ENCODE assay signal across 1 cellular context in genomic region chr14:99234366-99234765, GRCh38.
TF ChIP-seq lines count a peak whose summit lies in the region.

No MANE protein-coding gene starts in this region.

TF ChIP-seq in H1, 55 proteins besides CTCF, POLR2A, EP300 and RAD21:
- TF ChIP-seq BCL11A (IDR thresholded peaks at IDR 0.05; ENCODE audit: low read depth in 2 of 2, low read length in 2 of 2) = no peak
- TF ChIP-seq BACH1 (IDR thresholded peaks at IDR 0.05; ENCODE audit: low read length) = no peak
- no peak for TF ChIP-seq TAF7 (optimal IDR thresholded peaks at IDR 0.05; ENCODE audit: borderline replicate concordance, low read depth, low read length)
- TF ChIP-seq TCF12 (IDR thresholded peaks at IDR 0.05; ENCODE audit: low read depth, low read length) = no peak
- TF ChIP-seq NANOG (IDR thresholded peaks at IDR 0.05; ENCODE audit: insufficient read depth, low read depth, low read length, poor library complexity, severe bottlenecking) = no peak
- TF ChIP-seq RXRA (IDR thresholded peaks at IDR 0.05; ENCODE audit: insufficient read depth, low read depth, low read length) = no peak
- TF ChIP-seq SP1 (IDR thresholded peaks at IDR 0.05; ENCODE audit: low read depth, low read length) = no peak
- TF ChIP-seq MAX (IDR thresholded peaks at IDR 0.05) = no peak
- no peak for TF ChIP-seq CREB1 (IDR thresholded peaks at IDR 0.05)
- no peak for TF ChIP-seq CTBP2 (IDR thresholded peaks at IDR 0.05; ENCODE audit: borderline replicate concordance, insufficient read depth, insufficient read length, low read length)
- TF ChIP-seq ZNF274 (IDR thresholded peaks at IDR 0.05; ENCODE audit: borderline replicate concordance, extremely low read depth, low read length) = no peak
- TF ChIP-seq USF2 (IDR thresholded peaks at IDR 0.05; ENCODE audit: low read length) = no peak
- no peak for TF ChIP-seq ATF3 (IDR thresholded peaks at IDR 0.05; ENCODE audit: insufficient read depth, low read depth, low read length)
- no peak for TF ChIP-seq POLR2AphosphoS5 (IDR thresholded peaks at IDR 0.05; ENCODE audit: low read depth, low read length)
- no peak for TF ChIP-seq SAP30 (IDR thresholded peaks at IDR 0.05; ENCODE audit: insufficient read depth, insufficient replicate concordance, low read length)
- no peak for TF ChIP-seq MAFK (IDR thresholded peaks at IDR 0.05; ENCODE audit: low read depth, low read length)
- no peak for TF ChIP-seq EZH2 (IDR thresholded peaks at IDR 0.05; ENCODE audit: low read depth, low read length, severe bottlenecking)
- no peak for TF ChIP-seq SIN3A (conservative IDR thresholded peaks at IDR 0.05 in 1 of 2, IDR thresholded peaks at IDR 0.05 in 1 of 2; ENCODE audit: low read depth in 1 of 2, low read length in 2 of 2)
